Comparison of ENCODE assay signal across 2 cellular contexts in genomic region chr4:183635333-183635732, GRCh38.
A peak's percentile ranks its signal among the peaks of the same experiment; 100 is the strongest.
TF ChIP-seq lines count a peak whose summit lies in the region.

No MANE protein-coding gene starts in this region.

TF ChIP-seq in GM23338, 12 proteins besides CTCF, POLR2A, EP300 and RAD21:
- no peak for TF ChIP-seq JUNB (IDR thresholded peaks at IDR 0.05; ENCODE audit: unreplicated experiment)
- no peak for TF ChIP-seq ETS1 (IDR thresholded peaks at IDR 0.05)
- TF ChIP-seq POLR2AphosphoS5 (IDR thresholded peaks at IDR 0.05; ENCODE audit: low read depth) = no peak
- no peak for TF ChIP-seq REST (IDR thresholded peaks at IDR 0.05; ENCODE audit: unreplicated experiment)
- TF ChIP-seq ZNF462 (CRISPR knock-in tag; IDR thresholded peaks at IDR 0.05) = no peak
- no peak for TF ChIP-seq STAT1 (IDR thresholded peaks at IDR 0.05; ENCODE audit: unreplicated experiment)
- no peak for TF ChIP-seq NANOG (IDR thresholded peaks at IDR 0.05; ENCODE audit: borderline replicate concordance)
- TF ChIP-seq CREB1 (CRISPR knock-in tag; IDR thresholded peaks at IDR 0.05; ENCODE audit: low read depth) = no peak
- TF ChIP-seq ZNF331 (CRISPR knock-in tag; IDR thresholded peaks at IDR 0.05; ENCODE audit: low read depth) = no peak
- TF ChIP-seq EZH2phosphoT487 (IDR thresholded peaks at IDR 0.05; ENCODE audit: unreplicated experiment) = no peak
- no peak for TF ChIP-seq EZH2 (IDR thresholded peaks at IDR 0.05; ENCODE audit: low read depth, unreplicated experiment)
- no peak for TF ChIP-seq ZNF114 (CRISPR knock-in tag; IDR thresholded peaks at IDR 0.05)

TF ChIP-seq in K562, 482 proteins besides CTCF, POLR2A, EP300 and RAD21:
- TF ChIP-seq SPI1 (IDR thresholded peaks at IDR 0.05; ENCODE audit: borderline replicate concordance, low read depth, low read length) (0 out of 2 replicates have a peak, but pooled peaks have one; percentile 22), RHOXF2B (CRISPR knock-in tag; conservative IDR thresholded peaks at IDR 0.05) (no peak)
